Comparison of ENCODE assay signal across 8 cellular contexts in genomic region chr13:98997738-98998641, GRCh38. TPM values are rescaled to one million over a fixed set of nuclear protein-coding genes. Genes with fewer than 3 reads are reported as not detected.
A peak's percentile ranks its signal among the peaks of the same experiment; 100 is the strongest.
DNase-seq lines count a peak whose midpoint lies in the region; ATAC-seq and TF ChIP-seq lines count a peak whose summit lies in the region.

No MANE protein-coding gene starts in this region.

- H3K9me3 ChIP-seq in adrenal gland (replicated peaks in 1 of 3) = no peaks in the 10 kb centered on the region

- no peak overlapping the region for H3K9ac ChIP-seq in rectal smooth muscle tissue (ENCODE audit: low read length)

- no peak for ATAC-seq in HG03469 (IDR thresholded peaks at IDR 0.05; ENCODE audit: unreplicated experiment)

- intact Hi-C loops in adrenal gland (cut with DNase I) = no loop called here

- peaks cover 18 to 28% of the 10 kb centered on the region in 2 donors for H3K4me1 ChIP-seq in adrenal gland (replicated peaks in 1 of 2)
- peaks cover 22% of the 10 kb centered on the region for H3K4me1 ChIP-seq in rectal smooth muscle tissue (ENCODE audit: control insufficient read depth, insufficient read depth, low read length)

- no peak for TF ChIP-seq POLR2A in adrenal gland (IDR thresholded peaks at IDR 0.05)

- WGBS in adrenal gland, 4 donors = 54 to 70% (median 66%) methylated on average over 7 to 9 of the region's 9 CpGs

- H3K27me3 ChIP-seq in adrenal gland (no peaks in the 10 kb centered on the region), rectal smooth muscle tissue (ENCODE audit: control insufficient read depth, insufficient read depth, low read length) (no peaks in the 10 kb centered on the region)

- H3K4me3 ChIP-seq in adrenal gland (no peak overlapping the region), rectal smooth muscle tissue (ENCODE audit: low read length) (no peak overlapping the region)

- H3K36me3 ChIP-seq in adrenal gland (replicated peaks in 1 of 2) (no peaks in the 10 kb centered on the region), rectal smooth muscle tissue (ENCODE audit: control insufficient read depth, insufficient read depth, low read length) (no peaks in the 10 kb centered on the region)

- no peak for TF ChIP-seq CTCF in adrenal gland (IDR thresholded peaks at IDR 0.05)
- no peak for TF ChIP-seq CTCF in GM10266 (IDR thresholded peaks at IDR 0.05; ENCODE audit: control insufficient read depth, insufficient read depth, low read depth, missing control alignments)

- DNase-seq in NCI-H2171 treated with DMSO at 0.1 percent for 48 hours (lab: John Stamatoyannopoulos, UW) = peak; percentile 13
- DNase-seq in NCI-H2171 (lab: John Stamatoyannopoulos, UW) = no peak
- DNase-seq in LHCN-M2 (ENCODE audit: low read depth) = peak; percentile 99
- DNase-seq in adrenal gland = peak in 6 of 7 donors; percentile 25 to 67 (median 45)
- no peak for DNase-seq in OCI-M2 (lab: John Stamatoyannopoulos, UW; ENCODE audit: unreplicated experiment)
- DNase-seq in GM10266 (ENCODE audit: extremely low spot score) = no peak

- H3K27ac ChIP-seq in adrenal gland (peak overlapping the region in 1 of 5 donors; percentile 73), rectal smooth muscle tissue (ENCODE audit: low read depth, low read length) (peak overlapping the region; percentile 18)

RNA-seq across cellular contexts. Expression of gene DOCK9, which starts 20.1 kb away (rescaled TPM):
- 69.2 and 100 TPM in 2 replicates for total RNA-seq in LHCN-M2 (2014; rRNA removed)
- 23.5 TPM for polyA plus RNA-seq in LHCN-M2 (2012)
- 10 to 100 TPM; 37.8 to 83.4 (median 55.5) TPM for total RNA-seq in adrenal gland
- polyA plus RNA-seq in adrenal gland = 10 to 100 TPM; 16.2 to 40.8 (median 21.2) TPM

Comparison
In these comparisons a context has a peak if more than half of its experiments do, and no peak if none do; other contexts are left out.
1. DNase-seq: peak in NCI-H2171 treated with DMSO at 0.1 percent for 48 hours (single experiment), LHCN-M2 (single experiment) and adrenal gland (6 of 7); none in NCI-H2171 (single experiment), OCI-M2 (single experiment) and GM10266 (single experiment).